Comparison of ENCODE assay signal across 17 cellular contexts in the genomic region with DNA sequence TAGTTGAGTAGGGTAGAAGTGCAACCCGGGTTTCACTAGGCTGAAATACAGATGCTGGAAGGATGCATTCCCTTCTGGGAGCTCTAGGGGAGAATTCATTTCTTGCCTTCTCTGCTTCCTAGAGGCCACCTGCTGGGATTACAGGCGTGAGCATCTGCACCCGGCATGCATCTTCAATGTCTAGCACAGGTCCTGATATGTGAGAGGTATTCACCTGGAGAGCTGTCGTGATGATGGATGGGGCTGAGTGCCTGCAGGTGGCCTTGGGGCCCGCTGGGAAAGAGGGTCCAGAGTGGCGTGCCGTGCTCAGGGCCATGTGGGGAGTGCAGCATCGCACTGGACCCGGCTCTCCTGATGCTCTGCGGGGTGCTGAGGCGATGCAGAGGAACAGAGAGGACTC. TPM values are rescaled to one million over a fixed set of nuclear protein-coding genes. Genes with fewer than 3 reads are reported as not detected.
DNase-seq lines count a peak whose midpoint lies in the region; ATAC-seq, FAIRE-seq and TF ChIP-seq lines count a peak whose summit lies in the region.
"Had no signal": no experiment of that assay in that cellular context is flagged by ENCODE, and none has a peak within 500 bp of the region (broad histone marks: within the 10 kb centered on the region; RNA-seq: fewer than 3 reads in every experiment).

No MANE protein-coding gene starts in this region.

- no peaks in the 10 kb centered on the region for H3K9me2 ChIP-seq in hepatocyte (replicated peaks; ENCODE audit: insufficient read depth)

- no TSS peak for BruUV-seq in IMR-90 (replicated peaks; lab: Mats Ljungman, UMichigan)
- no TSS peak for BruUV-seq in Panc1 (replicated peaks; lab: Mats Ljungman, UMichigan)

- WGBS in IMR-90 (ENCODE audit: extremely low coverage in 2 of 2, insufficient read length in 1 of 2), 2 experiments = 52% methylated on average over 2 of the region's 11 CpGs; no CpG with 5 or more reads in 1 of the 2 experiments
- 69% methylated on average over 11 of the region's 11 CpGs for WGBS in hepatocyte (ENCODE audit: low lambda C conversion rate, missing lambda C conversion rate)

- no peaks in the 10 kb centered on the region; the same call in 1 of the 2 replicates for H3K9me1 ChIP-seq in IMR-90 (ENCODE audit: insufficient read depth, low read length)

- no peak for FAIRE-seq in HTR-8/SVneo (lab: Jason Lieb, UNC)
- FAIRE-seq: D721Med, pancreas had no signal

- H3K9me3 ChIP-seq in IMR-90 (ENCODE audit: control insufficient read depth, insufficient read depth, low read length) (peaks cover 2% of the 10 kb centered on the region; the same call in 1 of the 2 replicates), Panc1 (ENCODE audit: control insufficient read depth, insufficient read depth, low read depth, low read length) (no peaks in the 10 kb centered on the region), hepatocyte (ENCODE audit: low read depth) (no peaks in the 10 kb centered on the region)
- H3K9me3 ChIP-seq: body of pancreas, pancreas had no signal

- in situ Hi-C loops in IMR-90 (cut with MboI; ENCODE audit: low sequenced_read_pairs) (no loop called here), Panc1 (cut with HindIII; ENCODE audit: low pct_unique_long_range_greater_than_20kb, low sequenced_read_pairs) (no loop called here)

- dilution Hi-C loops in IMR-90 (cut with HindIII; ENCODE audit: low sequenced_read_pairs, unreplicated experiment) = no loop called here

- H3K27ac Mint-ChIP-seq in activated CD4-positive, alpha-beta T cell treated with anti-CD3 and anti-CD28 coated beads, Interleukin-2, amount 10 ng/mL, durations not matched to agents 24 days and 14 days = no peak overlapping the region
- H3K27ac Mint-ChIP-seq: WTC11 had no signal

- peaks cover 45% of the 10 kb centered on the region for H3K27me3 Mint-ChIP-seq in activated CD4-positive, alpha-beta T cell treated with anti-CD3 and anti-CD28 coated beads, Interleukin-2, amount 10 ng/mL, durations not matched to agents 24 days and 14 days

- no peak overlapping the region for H2AK9ac ChIP-seq in IMR-90 (replicated peaks; ENCODE audit: low read depth, low read length, poor library complexity)

- H3K36me3 ChIP-seq in IMR-90 (ENCODE audit: control insufficient read depth, insufficient read depth, low read length) = no peaks in the 10 kb centered on the region
- H3K36me3 ChIP-seq in Panc1 (ENCODE audit: control insufficient read depth, insufficient read depth, low read length) = no peaks in the 10 kb centered on the region
- no peaks in the 10 kb centered on the region for H3K36me3 ChIP-seq in hepatocyte (replicated peaks; ENCODE audit: insufficient read depth, low read depth)
- H3K36me3 ChIP-seq: pancreas had no signal

- H3K4me2 ChIP-seq in IMR-90 (ENCODE audit: low read depth, low read length) (no peak overlapping the region), hepatocyte (no peak overlapping the region)

- 0 out of 2 replicates have a peak, but pooled peaks have one; percentile 6 for TF ChIP-seq CTCF in IMR-90 (conservative IDR thresholded peaks at IDR 0.05; ENCODE audit: low read depth, low read length)
- TF ChIP-seq CTCF in Panc1 (IDR thresholded peaks at IDR 0.05) = no peak
- no peak for TF ChIP-seq CTCF in hepatocyte (IDR thresholded peaks at IDR 0.05; ENCODE audit: poor library complexity)

- H3K4me1 Mint-ChIP-seq in activated CD4-positive, alpha-beta T cell treated with anti-CD3 and anti-CD28 coated beads, Interleukin-2, amount 10 ng/mL, durations not matched to agents 24 days and 14 days = no peaks in the 10 kb centered on the region

- no peak overlapping the region for H2BK5ac ChIP-seq in IMR-90 (ENCODE audit: low read depth, low read length, poor library complexity, severe bottlenecking)

- H3K79me1 ChIP-seq in IMR-90 (ENCODE audit: low read depth in 1 of 2, low read length in 2 of 2) = no peaks in the 10 kb centered on the region

- H3K14ac ChIP-seq in IMR-90 (replicated peaks; ENCODE audit: low read depth, low read length) = no peak overlapping the region

- H4K20me1 ChIP-seq in IMR-90 (ENCODE audit: insufficient read depth, low read length) = no peaks in the 10 kb centered on the region; the same call in 1 of the 2 replicates
- no peaks in the 10 kb centered on the region for H4K20me1 ChIP-seq in hepatocyte (ENCODE audit: insufficient read depth, poor library complexity, severe bottlenecking)

- intact Hi-C loops in IMR-90 (cut with micrococcal nuclease) (no loop called here), Panc1 (cut with micrococcal nuclease; ENCODE audit: unreplicated experiment) (no loop called here)
- intact Hi-C loops in activated CD4-positive, alpha-beta T cell treated with anti-CD3 and anti-CD28 coated beads, Interleukin-2, amount 10 ng/mL, durations not matched to agents 24 days and 14 days (cut with micrococcal nuclease) = no loop called here

- DNase-seq in COLO668 (lab: John Stamatoyannopoulos, UW; ENCODE audit: unreplicated experiment) = peak; percentile 72
- DNase-seq in IMR-90 = no peak
- no peak for DNase-seq in Panc1 (ENCODE audit: low read depth, low spot score)
- DNase-seq in kidney tubule cell (ENCODE audit: low spot score) = peak; percentile 11
- no peak for DNase-seq in hepatocyte (ENCODE audit: low spot score)
- DNase-seq in HTR-8/SVneo (ENCODE audit: insufficient read length, low spot score) = no peak
- DNase-seq in activated CD4-positive, alpha-beta T cell treated with anti-CD3 and anti-CD28 coated beads, Interleukin-2, amount 10 ng/mL, durations not matched to agents 24 days and 14 days = no peak
- DNase-seq in AML-193 (lab: John Stamatoyannopoulos, UW) = no peak
- DNase-seq: effector memory CD4-positive, alpha-beta T cell; KG1; NCI-H1694 treated with DMSO at 0.1 percent for 48 hours had no signal

- TF ChIP-seq RAD21 in IMR-90 (IDR thresholded peaks at IDR 0.05; ENCODE audit: low read length) = no peak

- H3K27me3 ChIP-seq in IMR-90 (ENCODE audit: control insufficient read depth, insufficient read depth, low read length) (peaks cover 43% of the 10 kb centered on the region), Panc1 (ENCODE audit: control insufficient read depth, insufficient read depth, low read length) (peaks cover 6% of the 10 kb centered on the region), hepatocyte (peaks cover 31% of the 10 kb centered on the region)
- H3K27me3 ChIP-seq: body of pancreas, pancreas had no signal

- no peaks in the 10 kb centered on the region for H3K36me3 Mint-ChIP-seq in activated CD4-positive, alpha-beta T cell treated with anti-CD3 and anti-CD28 coated beads, Interleukin-2, amount 10 ng/mL, durations not matched to agents 24 days and 14 days (ENCODE audit: low read depth)
- H3K36me3 Mint-ChIP-seq: WTC11 had no signal

- CTCF ChIA-PET in IMR-90 (lab: Yijun Ruan, JAX) (no interaction called here), Panc1 (lab: Charles Lee) (interaction anchor here (1.1 kb wide), 1 partner anchor 11 kb away, joined by 4 read pairs; no protein-coding TSS in a partner anchor)

- POLR2A ChIA-PET in IMR-90 (lab: Charles Lee; ENCODE audit: unreplicated experiment) (no interaction called here), Panc1 (lab: Charles Lee) (no interaction called here)

- TF ChIP-seq POLR2A in IMR-90 (IDR thresholded peaks at IDR 0.05; ENCODE audit: low read depth, low read length) = no peak

- no peak overlapping the region for H3K4me3 ChIP-seq in IMR-90 (ENCODE audit: insufficient read depth, low read depth, low read length)
- no peak overlapping the region for H3K4me3 ChIP-seq in Panc1 (ENCODE audit: low read depth in 2 of 2, low read length in 2 of 2)
- no peak overlapping the region for H3K4me3 ChIP-seq in hepatocyte
- H3K4me3 ChIP-seq: body of pancreas, pancreas had no signal

- no peak overlapping the region for H4K91ac ChIP-seq in IMR-90 (ENCODE audit: insufficient read depth, low read depth, low read length)

- H3K9me3 Mint-ChIP-seq in activated CD4-positive, alpha-beta T cell treated with anti-CD3 and anti-CD28 coated beads, Interleukin-2, amount 10 ng/mL, durations not matched to agents 24 days and 14 days = no peaks in the 10 kb centered on the region
- H3K9me3 Mint-ChIP-seq: WTC11 had no signal

- H2AK5ac ChIP-seq in IMR-90 (ENCODE audit: low read depth, low read length) = no peak overlapping the region

- H4K8ac ChIP-seq in IMR-90 (ENCODE audit: low read depth in 2 of 2, low read length in 2 of 2) = no peak overlapping the region

- ATAC-seq in IMR-90 (ENCODE audit: low read depth) = no peak
- peak; percentile 49; the same call in 1 of the 2 replicates for ATAC-seq in Panc1
- ATAC-seq: body of pancreas, pancreas had no signal

- H2BK120ac ChIP-seq in IMR-90 (ENCODE audit: low read depth, low read length) = no peak overlapping the region

- no peak overlapping the region for H3K9ac ChIP-seq in IMR-90 (ENCODE audit: low read depth, low read length)

- H3K4ac ChIP-seq in IMR-90 (ENCODE audit: low read depth, low read length) = no peak overlapping the region

- no peak overlapping the region for H3K27ac ChIP-seq in IMR-90 (ENCODE audit: insufficient read depth, low read length)
- no peak overlapping the region for H3K27ac ChIP-seq in Panc1 (ENCODE audit: low read length)
- H3K27ac ChIP-seq in hepatocyte = no peak overlapping the region
- H3K27ac ChIP-seq: body of pancreas, pancreas had no signal

- H4K5ac ChIP-seq in IMR-90 (ENCODE audit: low read depth, low read length) = no peak overlapping the region

- no peak overlapping the region for H3K23ac ChIP-seq in IMR-90 (ENCODE audit: low read depth, low read length)

- H3K4me1 ChIP-seq in IMR-90 (ENCODE audit: control insufficient read depth, insufficient read depth, low read length) (peaks cover 8% of the 10 kb centered on the region; the same call in 1 of the 2 replicates), Panc1 (ENCODE audit: control insufficient read depth, insufficient read depth, low read length) (no peaks in the 10 kb centered on the region; the same call in 1 of the 2 replicates), hepatocyte (ENCODE audit: insufficient read depth) (peaks cover 11% of the 10 kb centered on the region)

- no peak overlapping the region for H2BK20ac ChIP-seq in IMR-90 (ENCODE audit: low read depth, low read length)

- no peak overlapping the region for H3K4me3 Mint-ChIP-seq in activated CD4-positive, alpha-beta T cell treated with anti-CD3 and anti-CD28 coated beads, Interleukin-2, amount 10 ng/mL, durations not matched to agents 24 days and 14 days
- H3K4me3 Mint-ChIP-seq: WTC11 had no signal

- no peaks in the 10 kb centered on the region for H3K79me2 ChIP-seq in hepatocyte

- no peak overlapping the region for H3K56ac ChIP-seq in IMR-90 (ENCODE audit: extremely low read depth, insufficient read depth, low read length)

- H3K18ac ChIP-seq in IMR-90 (ENCODE audit: low read depth, low read length) = no peak overlapping the region

- H2AFZ ChIP-seq in IMR-90 (replicated peaks; ENCODE audit: low read length, poor library complexity) (no peak overlapping the region), hepatocyte (no peak overlapping the region)

- no peak overlapping the region for H2BK15ac ChIP-seq in IMR-90 (ENCODE audit: low read depth, low read length)

RNA-seq across cellular contexts. Expression of gene NTSR2, which starts 6.6 kb away (rescaled TPM):
- not detected in 2 replicates for total RNA-seq in IMR-90 (2012; rRNA removed)
- polyA plus RNA-seq in IMR-90 (2012; rRNA removed) = not detected in 2 replicates
- polyA plus RNA-seq in IMR-90 (2012; cell fraction: cytosol; rRNA removed) = not detected in 2 replicates
- not detected in 2 replicates for polyA plus RNA-seq in IMR-90 (2012; cell fraction: nucleus; rRNA removed; ENCODE audit: low replicate concordance)
- total RNA-seq in Panc1 (2021; ENCODE audit: unreplicated experiment) = 0.15 TPM
- polyA plus RNA-seq in Panc1 (2012; ENCODE audit: insufficient read length) = 0.15 TPM
- total RNA-seq in hepatocyte = not detected in 2 replicates
- 0.28 TPM in 1 of 2 replicates, not detected in the other for polyA plus RNA-seq in hepatocyte
- not detected in 2 replicates for total RNA-seq in activated CD4-positive, alpha-beta T cell treated with anti-CD3 and anti-CD28 coated beads, Interleukin-2, amount 10 ng/mL, durations not matched to agents 24 days and 14 days
- total RNA-seq: body of pancreas, H4, mononuclear cell, pancreas, WTC11 had no signal
- polyA plus RNA-seq: pancreas had no signal

Comparison
In these comparisons a context has a peak if more than half of its experiments do, and no peak if none do; other contexts are left out.
1. DNase-seq: peak in COLO668 (single experiment) and kidney tubule cell (single experiment); none in IMR-90 (single experiment), Panc1 (single experiment), hepatocyte (single experiment), HTR-8/SVneo (single experiment), activated CD4-positive, alpha-beta T cell treated with anti-CD3 and anti-CD28 coated beads, Interleukin-2, amount 10 ng/mL, durations not matched to agents 24 days and 14 days (single experiment) and AML-193 (0 of 2).